8 cellular contexts compared by ENCODE assay signal in genomic region chr19:35557539-35558399, GRCh38. TPM values are rescaled to one million over a fixed set of nuclear protein-coding genes. Genes with fewer than 3 reads are reported as not detected.
DNase-seq lines count a peak whose midpoint lies in the region; ATAC-seq and TF ChIP-seq lines count a peak whose summit lies in the region.

No MANE protein-coding gene starts in this region.

- no peak for TF ChIP-seq POLR2A in esophagus squamous epithelium (IDR thresholded peaks at IDR 0.05)
- no peak for TF ChIP-seq POLR2A in thyroid gland (IDR thresholded peaks at IDR 0.05)

- H3K79me2 ChIP-seq in neural progenitor cell (ENCODE audit: low read depth) = no peaks in the 10 kb centered on the region

- peaks cover 8% of the 10 kb centered on the region for H3K4me1 ChIP-seq in CD8-positive, alpha-beta memory T cell (ENCODE audit: insufficient read depth, low read length)
- H3K4me1 ChIP-seq in esophagus squamous epithelium = peaks cover 6 to 15% (median 13%) of the 10 kb centered on the region in 3 donors
- H3K4me1 ChIP-seq in neural progenitor cell = no peaks in the 10 kb centered on the region
- peaks cover 6 to 38% of the 10 kb centered on the region in 2 donors for H3K4me1 ChIP-seq in thyroid gland

- 5 to 6% methylated on average over 21 to 26 of the region's 60 CpGs for WGBS in esophagus squamous epithelium, 2 donors
- 7 to 10% methylated on average over 37 to 49 of the region's 60 CpGs for WGBS in thyroid gland, 2 donors

- H3K36me3 Mint-ChIP-seq in CD8-positive, alpha-beta memory T cell = peaks cover 0 to 3% (median 0%) of the 10 kb centered on the region in 3 donors
- H3K36me3 Mint-ChIP-seq in neural progenitor cell = no peaks in the 10 kb centered on the region

- peaks cover 30 to 52% of the 10 kb centered on the region in 2 donors for H3K27me3 Mint-ChIP-seq in CD8-positive, alpha-beta memory T cell
- peaks cover 38% of the 10 kb centered on the region for H3K27me3 Mint-ChIP-seq in neural progenitor cell (ENCODE audit: insufficient read depth, low read depth)

- TF ChIP-seq CTCF in esophagus squamous epithelium (IDR thresholded peaks at IDR 0.05) (no peak), neural progenitor cell (IDR thresholded peaks at IDR 0.05) (peak; percentile 39), thyroid gland (IDR thresholded peaks at IDR 0.05) (no peak)

- H2AFZ ChIP-seq in neural progenitor cell (replicated peaks) = peak overlapping the region; percentile 89

- no peak overlapping the region for H3K27ac ChIP-seq in CD8-positive, alpha-beta memory T cell (ENCODE audit: low read depth, low read length)
- H3K27ac ChIP-seq in esophagus squamous epithelium (no peak overlapping the region), neural progenitor cell (no peak overlapping the region), thyroid gland (no peak overlapping the region)

- no peaks in the 10 kb centered on the region for H3K9me3 Mint-ChIP-seq in CD8-positive, alpha-beta memory T cell
- H3K9me3 Mint-ChIP-seq in neural progenitor cell = no peaks in the 10 kb centered on the region

- no peak overlapping the region for H3K4me3 ChIP-seq in CD8-positive, alpha-beta memory T cell (ENCODE audit: low read length)
- peak overlapping the region; percentile 7 to 57 (median 38) for H3K4me3 ChIP-seq in esophagus squamous epithelium
- H3K4me3 ChIP-seq in neural progenitor cell = peak overlapping the region; percentile 54
- H3K4me3 ChIP-seq in thyroid gland (replicated peaks in 1 of 3) = peak overlapping the region in 1 of 3 donors; percentile 11

- H3K4me2 ChIP-seq in neural progenitor cell = peak overlapping the region; percentile 73

- H3K27me3 ChIP-seq in CD8-positive, alpha-beta memory T cell (ENCODE audit: insufficient read depth, low read length, poor library complexity, severe bottlenecking) = peaks cover 11% of the 10 kb centered on the region
- H3K27me3 ChIP-seq in esophagus squamous epithelium (peaks cover 0 to 59% (median 4%) of the 10 kb centered on the region in 4 donors), neural progenitor cell (peaks cover 70% of the 10 kb centered on the region), thyroid gland (peaks cover 7% of the 10 kb centered on the region)

- CTCF ChIA-PET in CD8-positive, alpha-beta memory T cell (lab: Charles Lee) = interaction anchor here (1.4 kb wide), 1 partner anchor 9 kb away, joined by 6 read pairs; no protein-coding TSS in a partner anchor

- peak in 4 of 5 donors; percentile 18 to 51 (median 28) for DNase-seq in CD8-positive, alpha-beta memory T cell
- peak; percentile 82 for DNase-seq in NCI-H146 (lab: John Stamatoyannopoulos, UW)
- DNase-seq in activated CD8-positive, alpha-beta memory T cell treated with anti-CD3 and anti-CD28 coated beads, Interleukin-2, amount 50 U/mL, for 48 hours = peak; percentile 81
- DNase-seq in esophagus squamous epithelium (lab: John Stamatoyannopoulos, UW) = no peak
- peak; percentile 95 for DNase-seq in neural progenitor cell (ENCODE audit: low spot score)
- peak; percentile 62 to 75 for DNase-seq in thyroid gland
- no peak for DNase-seq in glomerular visceral epithelial cell (ENCODE audit: extremely low spot score)

- no peaks in the 10 kb centered on the region for H4K20me1 ChIP-seq in neural progenitor cell (ENCODE audit: low read depth)

- POLR2A ChIA-PET in CD8-positive, alpha-beta memory T cell (lab: Charles Lee) = no interaction called here

- no peaks in the 10 kb centered on the region for H3K36me3 ChIP-seq in CD8-positive, alpha-beta memory T cell (ENCODE audit: insufficient read depth, low read length)
- H3K36me3 ChIP-seq in esophagus squamous epithelium = no peaks in the 10 kb centered on the region
- no peaks in the 10 kb centered on the region for H3K36me3 ChIP-seq in neural progenitor cell
- H3K36me3 ChIP-seq in thyroid gland = no peaks in the 10 kb centered on the region

- peak overlapping the region; percentile 62 to 86 (median 71) for H3K4me3 Mint-ChIP-seq in CD8-positive, alpha-beta memory T cell
- peak overlapping the region; percentile 91 for H3K4me3 Mint-ChIP-seq in neural progenitor cell

- H3F3A ChIP-seq in neural progenitor cell (ENCODE audit: low read depth) = peaks cover 11% of the 10 kb centered on the region

- no peak overlapping the region for H3K27ac Mint-ChIP-seq in CD8-positive, alpha-beta memory T cell
- peak overlapping the region; percentile 12 for H3K27ac Mint-ChIP-seq in neural progenitor cell

- no peak overlapping the region for H3K9ac ChIP-seq in neural progenitor cell

- H3K4me1 Mint-ChIP-seq in CD8-positive, alpha-beta memory T cell = peaks cover 7 to 15% (median 9%) of the 10 kb centered on the region in 3 donors
- peaks cover 11% of the 10 kb centered on the region for H3K4me1 Mint-ChIP-seq in neural progenitor cell

- no peak for ATAC-seq in HG03108 (IDR thresholded peaks at IDR 0.05; ENCODE audit: unreplicated experiment)

- intact Hi-C loops in esophagus squamous epithelium (cut with DNase I) (no loop called here), thyroid gland (cut with DNase I) (no loop called here)

- H3K9me3 ChIP-seq in CD8-positive, alpha-beta memory T cell (ENCODE audit: low read length) = no peaks in the 10 kb centered on the region
- H3K9me3 ChIP-seq in esophagus squamous epithelium = no peaks in the 10 kb centered on the region
- no peaks in the 10 kb centered on the region for H3K9me3 ChIP-seq in neural progenitor cell (ENCODE audit: low read depth)
- no peaks in the 10 kb centered on the region for H3K9me3 ChIP-seq in thyroid gland

RNA-seq across cellular contexts. Expression of gene ATP4A, which starts 5.7 kb away (rescaled TPM):
- not detected for total RNA-seq in CD8-positive, alpha-beta memory T cell
- polyA plus RNA-seq in CD8-positive, alpha-beta memory T cell = not detected
- total RNA-seq in esophagus squamous epithelium (under 1 TPM in 1 of 4 donors, not detected in 3; 0.18 TPM), neural progenitor cell (ENCODE audit: low replicate concordance) (0.12 TPM in 1 of 2 replicates, not detected in the other), thyroid gland (1 to 10 TPM in 1 of 4 donors, under 1 TPM in 3; 0.27 to 1.9 (median 0.33) TPM)

RNA-seq across cellular contexts. Expression of gene TMEM147, which starts 12.3 kb away (rescaled TPM):
- 10 to 100 TPM; 82.6 to 91.4 TPM for total RNA-seq in CD8-positive, alpha-beta memory T cell
- polyA plus RNA-seq in CD8-positive, alpha-beta memory T cell = 175 TPM
- total RNA-seq in esophagus squamous epithelium (100 to 1,000 TPM in 1 of 4 donors, 10 to 100 TPM in 3; 68.1 to 119 (median 89.6) TPM), neural progenitor cell (ENCODE audit: low replicate concordance) (57.8 and 81.7 TPM in 2 replicates), thyroid gland (100 to 1,000 TPM; 186 to 202 (median 188) TPM)

RNA-seq across cellular contexts. Expression of gene GAPDHS, which starts 24.5 kb away (rescaled TPM):
- total RNA-seq in CD8-positive, alpha-beta memory T cell = not detected
- not detected for polyA plus RNA-seq in CD8-positive, alpha-beta memory T cell
- not detected for total RNA-seq in esophagus squamous epithelium
- not detected in 2 replicates for total RNA-seq in neural progenitor cell (ENCODE audit: low replicate concordance)
- 1 to 10 TPM in 1 of 4 donors, not detected in 3; 1.6 TPM for total RNA-seq in thyroid gland

RNA-seq across cellular contexts. Expression of gene PMIS2, which starts 28.2 kb away (rescaled TPM):
- total RNA-seq in CD8-positive, alpha-beta memory T cell = not detected
- polyA plus RNA-seq in CD8-positive, alpha-beta memory T cell = not detected
- total RNA-seq in esophagus squamous epithelium (not detected), neural progenitor cell (ENCODE audit: low replicate concordance) (0.34 TPM in 1 of 2 replicates, not detected in the other), thyroid gland (not detected)

RNA-seq across cellular contexts. Expression of gene SBSN, which starts 29.7 kb away (rescaled TPM):
- total RNA-seq in CD8-positive, alpha-beta memory T cell = not detected
- polyA plus RNA-seq in CD8-positive, alpha-beta memory T cell = not detected
- total RNA-seq in esophagus squamous epithelium = 1,000 to 10,000 TPM in 1 of 4 donors, 100 to 1,000 TPM in 2, 10 to 100 TPM in 1; 58.2 to 1,096 (median 541) TPM
- total RNA-seq in neural progenitor cell (ENCODE audit: low replicate concordance) = not detected in 2 replicates
- total RNA-seq in thyroid gland = 1 to 10 TPM in 1 of 4 donors, not detected in 3; 1.2 TPM

Comparison
In these comparisons a context has a peak if more than half of its experiments do, and no peak if none do; other contexts are left out.
1. DNase-seq: peak in CD8-positive, alpha-beta memory T cell (4 of 5), NCI-H146 (single experiment), activated CD8-positive, alpha-beta memory T cell treated with anti-CD3 and anti-CD28 coated beads, Interleukin-2, amount 50 U/mL, for 48 hours (single experiment), neural progenitor cell (single experiment) and thyroid gland (2 of 2); none in esophagus squamous epithelium (single experiment) and glomerular visceral epithelial cell (single experiment).